18 cellular contexts compared by ENCODE assay signal in genomic region chr15:42148808-42149492, GRCh38. TPM values are rescaled to one million over a fixed set of nuclear protein-coding genes. Genes with fewer than 3 reads are reported as not detected.
"Had no signal": no experiment of that assay in that cellular context is flagged by ENCODE, and none has a peak within 500 bp of the region (broad histone marks: within the 10 kb centered on the region; RNA-seq: fewer than 3 reads in every experiment).

No MANE protein-coding gene starts in this region.

- H3K36me3 ChIP-seq: transverse colon had no signal

- H3K27me3 ChIP-seq: transverse colon had no signal

- ATAC-seq: activated CD4-positive, CD25-positive, alpha-beta regulatory T cell treated with anti-CD3 and anti-CD28 coated beads, Interleukin-2, amount 50 U/mL, for 24 hours; effector memory CD8-positive, alpha-beta T cell; SK-N-SH treated with all-trans-retinoic acid at 6 μM for 48 hours had no signal

- DNase-seq: activated CD4-positive, alpha-beta T cell treated with anti-CD3 and anti-CD28 coated beads, Interleukin-2, amount 50 U/mL, for 1 hour; cerebellar nuclear complex; dermis blood vessel endothelial cell; effector memory CD8-positive, alpha-beta T cell; foreskin melanocyte; immature natural killer cell; small intestine; stimulated activated CD4-positive, alpha-beta T cell treated with anti-CD3 and anti-CD28 coated beads, Interleukin-4, amount 100 ng/mL, for 24 hours; stimulated activated naive CD4-positive, alpha-beta T cell; substantia nigra; T-helper 1 cell; T1000; transverse colon had no signal

- H3K9me3 Mint-ChIP-seq: brain; effector memory CD8-positive, alpha-beta T cell; immature natural killer cell had no signal

- H3K4me3 Mint-ChIP-seq: activated naive CD8-positive, alpha-beta T cell; brain; effector memory CD8-positive, alpha-beta T cell; immature natural killer cell had no signal

- H3K4me3 ChIP-seq: lung, transverse colon had no signal

- H3K36me3 Mint-ChIP-seq: activated naive CD8-positive, alpha-beta T cell; brain; immature natural killer cell had no signal

- H3K27ac ChIP-seq: transverse colon had no signal

- H3K27me3 Mint-ChIP-seq: activated naive CD8-positive, alpha-beta T cell had no signal

- FAIRE-seq: small intestine had no signal

- H3K9me3 ChIP-seq: transverse colon had no signal

- H3K4me1 Mint-ChIP-seq: immature natural killer cell had no signal

- H3K27ac Mint-ChIP-seq: activated naive CD8-positive, alpha-beta T cell; effector memory CD8-positive, alpha-beta T cell; immature natural killer cell had no signal

RNA-seq across cellular contexts. Expression of gene PLA2G4F, which starts 7.5 kb away (rescaled TPM):
- total RNA-seq: dermis blood vessel endothelial cell had no signal
- polyA plus RNA-seq: immature natural killer cell had no signal

RNA-seq across cellular contexts. Expression of gene PLA2G4D, which starts 54.6 kb away (rescaled TPM):
- polyA plus RNA-seq: immature natural killer cell had no signal
